Comparison of ENCODE assay signal across 12 cellular contexts in genomic region chr11:76291576-76292526, GRCh38.
DNase-seq lines count a peak whose midpoint lies in the region; ATAC-seq and TF ChIP-seq lines count a peak whose summit lies in the region.
"Had no signal": no experiment of that assay in that cellular context is flagged by ENCODE, and none has a peak within 500 bp of the region (broad histone marks: within the 10 kb centered on the region; RNA-seq: fewer than 3 reads in every experiment).

No MANE protein-coding gene starts in this region.

- no peaks in the 10 kb centered on the region for H3K36me3 Mint-ChIP-seq in WTC11
- H3K36me3 Mint-ChIP-seq in stimulated activated memory B cell treated with anti-CD40 and anti-IgM and Interleukin-4, amounts not matched to agents 10 μg/mL and 1 μg/mL and 100 μg/mL, for 72 hours, result no peaks in the 10 kb centered on the region
- H3K36me3 Mint-ChIP-seq in HFFc6 (ENCODE audit: low read depth), result no peaks in the 10 kb centered on the region

- H3K9me3 Mint-ChIP-seq in WTC11 (no peaks in the 10 kb centered on the region), HFFc6 (no peaks in the 10 kb centered on the region)
- H3K9me3 Mint-ChIP-seq in stimulated activated memory B cell treated with anti-CD40 and anti-IgM and Interleukin-4, amounts not matched to agents 10 μg/mL and 1 μg/mL and 100 μg/mL, for 72 hours, result no peaks in the 10 kb centered on the region
- H3K9me3 Mint-ChIP-seq: nephron had no signal

- DNase-seq in NCI-H2107 treated with DMSO at 0.1 percent for 48 hours (lab: John Stamatoyannopoulos, UW; ENCODE audit: unreplicated experiment) (peak; percentile 37), NCI-H2107 (lab: John Stamatoyannopoulos, UW) (no peak), NCI-H1092 (lab: John Stamatoyannopoulos, UW) (peak; percentile 67), WTC11 (ENCODE audit: low spot score) (no peak), HFFc6 (no peak), left ventricle myocardium superior (no peak)
- DNase-seq: amniotic stem cell, dermis blood vessel endothelial cell, NCI-H1694 treated with DMSO at 0.1 percent for 48 hours had no signal

- peaks cover 4% of the 10 kb centered on the region; the same call in 1 of the 2 replicates for H3K4me1 Mint-ChIP-seq in WTC11
- H3K4me1 Mint-ChIP-seq in stimulated activated memory B cell treated with anti-CD40 and anti-IgM and Interleukin-4, amounts not matched to agents 10 μg/mL and 1 μg/mL and 100 μg/mL, for 72 hours, result peaks cover 46% of the 10 kb centered on the region
- H3K4me1 Mint-ChIP-seq in HFFc6 (ENCODE audit: low read depth), result no peaks in the 10 kb centered on the region

- no peak overlapping the region for H3K4me3 Mint-ChIP-seq in WTC11
- no peak overlapping the region for H3K4me3 Mint-ChIP-seq in stimulated activated memory B cell treated with anti-CD40 and anti-IgM and Interleukin-4, amounts not matched to agents 10 μg/mL and 1 μg/mL and 100 μg/mL, for 72 hours
- no peak overlapping the region for H3K4me3 Mint-ChIP-seq in HFFc6
- H3K4me3 Mint-ChIP-seq: nephron had no signal

- H3K27me3 Mint-ChIP-seq in WTC11 (ENCODE audit: low read depth) (no peaks in the 10 kb centered on the region), HFFc6 (ENCODE audit: insufficient read depth) (peaks cover 31% of the 10 kb centered on the region)
- H3K27me3 Mint-ChIP-seq in stimulated activated memory B cell treated with anti-CD40 and anti-IgM and Interleukin-4, amounts not matched to agents 10 μg/mL and 1 μg/mL and 100 μg/mL, for 72 hours, result peaks cover 26% of the 10 kb centered on the region

- H3K27ac Mint-ChIP-seq in WTC11 (no peak overlapping the region), HFFc6 (no peak overlapping the region)
- H3K27ac Mint-ChIP-seq in stimulated activated memory B cell treated with anti-CD40 and anti-IgM and Interleukin-4, amounts not matched to agents 10 μg/mL and 1 μg/mL and 100 μg/mL, for 72 hours, result peak overlapping the region; percentile 71

- TF ChIP-seq CTCF in WTC11 (IDR thresholded peaks at IDR 0.05), result no peak
- no peak for TF ChIP-seq CTCF in HFFc6 (IDR thresholded peaks at IDR 0.05)

- POLR2A ChIA-PET in WTC11 (lab: Charles Lee), result no interaction called here

- CTCF ChIA-PET in WTC11 (lab: Charles Lee), result interaction anchor here (1.2 to 10.3 kb wide), 2 partner anchors 84 to 140 kb away, joined by 3 to 59 read pairs; partner anchors contain the start of gene WNT11

- ATAC-seq in WTC11 (peak; percentile 29; the same call in 1 of the 2 replicates), left ventricle myocardium superior (no peak), HG03439 (IDR thresholded peaks at IDR 0.05; ENCODE audit: unreplicated experiment) (no peak)
- ATAC-seq in stimulated activated memory B cell treated with anti-CD40 and anti-IgM and Interleukin-4, amounts not matched to agents 10 μg/mL and 1 μg/mL and 100 μg/mL, for 72 hours, result no peak

- intact Hi-C loops in left ventricle myocardium superior (cut with micrococcal nuclease), result no loop called here

TF ChIP-seq in WTC11, 78 proteins besides CTCF, POLR2A, EP300 and RAD21:
- TF ChIP-seq RORB (CRISPR knock-in tag; IDR thresholded peaks at IDR 0.05) (no peak), GRHL2 (CRISPR knock-in tag; IDR thresholded peaks at IDR 0.05; ENCODE audit: insufficient replicate concordance, severe bottlenecking) (no peak), NFE2L1 (CRISPR knock-in tag; IDR thresholded peaks at IDR 0.05) (no peak), SP1 (CRISPR knock-in tag; conservative IDR thresholded peaks at IDR 0.05) (no peak), NR3C1 (CRISPR knock-in tag; conservative IDR thresholded peaks at IDR 0.05; ENCODE audit: low read depth) (no peak), ARID4B (CRISPR knock-in tag; IDR thresholded peaks at IDR 0.05; ENCODE audit: borderline replicate concordance) (no peak), CREM (CRISPR knock-in tag; IDR thresholded peaks at IDR 0.05) (no peak), MYBL2 (CRISPR knock-in tag; IDR thresholded peaks at IDR 0.05) (no peak), TEAD1 (CRISPR knock-in tag; IDR thresholded peaks at IDR 0.05) (no peak), ZNF423 (CRISPR knock-in tag; IDR thresholded peaks at IDR 0.05) (no peak), FOXP1 (CRISPR knock-in tag; IDR thresholded peaks at IDR 0.05; ENCODE audit: borderline replicate concordance) (no peak)

Comparison
In these comparisons a context has a peak if more than half of its experiments do, and no peak if none do; other contexts are left out.
1. DNase-seq: peak in NCI-H2107 treated with DMSO at 0.1 percent for 48 hours (single experiment) and NCI-H1092 (single experiment); none in NCI-H2107 (single experiment), WTC11 (single experiment), HFFc6 (single experiment) and left ventricle myocardium superior (single experiment).